In the genomic region with DNA sequence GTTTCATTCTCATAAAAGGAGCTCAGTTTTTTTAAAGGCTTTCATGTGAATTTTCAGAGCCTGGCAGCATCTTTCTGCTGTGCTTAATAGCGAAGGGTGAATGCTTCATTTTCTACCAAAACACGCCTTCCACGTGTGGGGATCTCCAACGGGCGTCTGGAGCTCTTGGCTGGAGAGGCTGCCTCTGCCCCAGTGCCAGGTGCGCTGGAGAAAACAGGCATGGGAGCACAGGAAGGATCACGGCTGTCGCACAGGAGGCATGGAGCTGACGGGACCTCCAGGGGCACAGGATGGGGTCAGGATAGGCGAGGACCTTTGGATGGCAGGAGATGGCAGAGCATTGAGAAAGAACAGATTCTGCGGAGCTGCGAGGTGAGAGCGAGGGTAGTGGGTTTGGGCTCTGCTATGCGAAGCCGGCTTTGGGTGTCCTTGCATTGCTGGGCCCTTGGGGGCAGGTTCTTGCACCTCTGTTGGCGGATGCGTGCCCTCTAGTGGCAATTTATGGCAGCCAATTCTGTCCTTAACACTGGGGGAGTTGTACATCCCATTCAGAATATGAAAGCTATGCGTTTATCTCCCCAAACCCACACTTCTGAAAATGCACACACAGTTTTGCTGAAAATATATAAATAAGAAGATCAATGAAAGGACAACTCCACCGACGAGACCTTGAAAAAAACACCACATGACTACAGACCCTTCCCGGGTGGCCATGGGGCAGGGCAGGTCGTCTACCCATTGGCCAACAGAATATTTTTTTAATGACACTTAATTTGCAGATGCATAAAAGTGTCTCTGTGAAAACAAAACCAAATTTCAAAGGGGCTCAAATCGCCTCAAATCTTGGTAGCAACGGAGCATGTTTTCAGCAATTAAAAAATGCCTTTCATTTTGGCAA, we compare ENCODE assay signal across 8 cellular contexts.
DNase-seq lines count a peak whose midpoint lies in the region; ATAC-seq lines count a peak whose summit lies in the region.

No MANE protein-coding gene starts in this region.

- no peak overlapping the region for H3K27ac ChIP-seq in iPS DF 6.9 (ENCODE audit: low read length)

- H3K4me3 Mint-ChIP-seq in activated naive CD4-positive, alpha-beta T cell treated with anti-CD3 and anti-CD28 coated beads for 36 hours, result no peak overlapping the region

- H3K27me3 ChIP-seq in iPS DF 6.9 (ENCODE audit: control insufficient read depth, insufficient read depth, low read length), result no peaks in the 10 kb centered on the region

- CTCF ChIA-PET in activated naive CD4-positive, alpha-beta T cell treated with anti-CD3 and anti-CD28 coated beads for 36 hours (lab: Charles Lee), result interaction anchor here (0.6 to 1.5 kb wide), 8 partner anchors 9 to 1059 kb away, joined by 3 to 4 read pairs (median 3); no protein-coding TSS in a partner anchor

- no peak overlapping the region for H3K27ac Mint-ChIP-seq in activated naive CD4-positive, alpha-beta T cell treated with anti-CD3 and anti-CD28 coated beads for 36 hours

- no CpG with 5 or more reads among the region's 24 CpGs for WGBS in iPS DF 6.9 (ENCODE audit: insufficient coverage, insufficient read length)

- ATAC-seq in GM18909 (IDR thresholded peaks at IDR 0.05; ENCODE audit: poor library complexity, unreplicated experiment) (peak; percentile 88), HG03139 (IDR thresholded peaks at IDR 0.05; ENCODE audit: unreplicated experiment) (peak; percentile 69), HG03520 (IDR thresholded peaks at IDR 0.05; ENCODE audit: unreplicated experiment) (no peak)

- H3K9me3 Mint-ChIP-seq in activated naive CD4-positive, alpha-beta T cell treated with anti-CD3 and anti-CD28 coated beads for 36 hours, result no peaks in the 10 kb centered on the region

- no peaks in the 10 kb centered on the region for H3K36me3 ChIP-seq in iPS DF 6.9 (ENCODE audit: control insufficient read depth, insufficient read depth, low read length)

- DNase-seq in COR-L47 (lab: John Stamatoyannopoulos, UW) (peak; percentile 49), NCI-H748 treated with DMSO at 0.1 percent for 48 hours (lab: John Stamatoyannopoulos, UW) (peak; percentile 3), iPS DF 6.9 (ENCODE audit: low read depth, low spot score) (peak; percentile 47)
- DNase-seq in activated naive CD4-positive, alpha-beta T cell treated with anti-CD3 and anti-CD28 coated beads for 36 hours, result peak; percentile 69
- peak; percentile 8 to 27 for DNase-seq in stimulated activated CD8-positive, alpha-beta memory T cell treated with anti-CD3 and anti-CD28 coated beads, Interleukin-15, amount 100 ng/mL, for 48 hours (ENCODE audit: low read depth in 2 of 2)

- H3K36me3 Mint-ChIP-seq in activated naive CD4-positive, alpha-beta T cell treated with anti-CD3 and anti-CD28 coated beads for 36 hours (ENCODE audit: low read depth), result no peaks in the 10 kb centered on the region

- intact Hi-C loops in activated naive CD4-positive, alpha-beta T cell treated with anti-CD3 and anti-CD28 coated beads for 36 hours (cut with micrococcal nuclease), result loop anchor here (2.0 kb wide), 2 partner anchors 668 to 732 kb away; no protein-coding TSS in a partner anchor

- no peak overlapping the region for H3K4me3 ChIP-seq in iPS DF 6.9 (ENCODE audit: low read length)

- no peaks in the 10 kb centered on the region for H3K9me3 ChIP-seq in iPS DF 6.9 (ENCODE audit: control insufficient read depth, insufficient read depth, low read length)

- H3K27me3 Mint-ChIP-seq in activated naive CD4-positive, alpha-beta T cell treated with anti-CD3 and anti-CD28 coated beads for 36 hours (ENCODE audit: low read depth), result peaks cover 4% of the 10 kb centered on the region

- no peaks in the 10 kb centered on the region for H3K4me1 Mint-ChIP-seq in activated naive CD4-positive, alpha-beta T cell treated with anti-CD3 and anti-CD28 coated beads for 36 hours (ENCODE audit: low read depth)

- H3K4me1 ChIP-seq in iPS DF 6.9 (ENCODE audit: control insufficient read depth, insufficient read depth, low read length), result 0 out of 2 replicates have a peak, but pooled peaks cover 2% of the 10 kb centered on the region

Comparison
In these comparisons a context has a peak if more than half of its experiments do, and no peak if none do; other contexts are left out.
1. DNase-seq: peak in every context shown above with its lines; median percentile 69 in activated naive CD4-positive, alpha-beta T cell treated with anti-CD3 and anti-CD28 coated beads for 36 hours; 49 in COR-L47; 47 in iPS DF 6.9; 18 in stimulated activated CD8-positive, alpha-beta memory T cell treated with anti-CD3 and anti-CD28 coated beads, Interleukin-15, amount 100 ng/mL, for 48 hours; 3 in NCI-H748 treated with DMSO at 0.1 percent for 48 hours.